ENCODE assay signal across 17 cellular contexts in genomic region chrX:135327299-135327698, GRCh38. TPM values are rescaled to one million over a fixed set of nuclear protein-coding genes. Genes with fewer than 3 reads are reported as not detected.
DNase-seq lines count a peak whose midpoint lies in the region; FAIRE-seq and TF ChIP-seq lines count a peak whose summit lies in the region.
"Had no signal": no experiment of that assay in that cellular context is flagged by ENCODE, and none has a peak within 500 bp of the region (broad histone marks: within the 10 kb centered on the region; RNA-seq: fewer than 3 reads in every experiment).

No MANE protein-coding gene starts in this region.

- no peak overlapping the region for H3K9ac ChIP-seq in keratinocyte (ENCODE audit: control insufficient read depth, extremely low read depth, insufficient read depth, low read length)
- no peak overlapping the region for H3K9ac ChIP-seq in kidney (ENCODE audit: low read length in 2 of 2)
- H3K9ac ChIP-seq: BLaER1 treated with 17β-estradiol and CSF1 and Interleukin-3, amounts not matched to agents 10 nM and 100 nM had no signal

- H3K79me2 ChIP-seq in keratinocyte (ENCODE audit: control insufficient read depth, insufficient read depth, low read length): no peaks in the 10 kb centered on the region

- no peak overlapping the region for H3K4me3 ChIP-seq in AG04450 (ENCODE audit: low read depth, low read length)
- H3K4me3 ChIP-seq in brain microvascular endothelial cell (ENCODE audit: low read depth, low read length): no peak overlapping the region
- H3K4me3 ChIP-seq in keratinocyte (ENCODE audit: control insufficient read depth in 2 of 3, extremely low read depth in 1 of 3, insufficient read depth in 2 of 3, low read depth in 1 of 3, low read length in 3 of 3): no peak overlapping the region
- H3K4me3 ChIP-seq in kidney (ENCODE audit: low read length in 2 of 2): no peak overlapping the region
- H3K4me3 ChIP-seq: BLaER1 treated with 17β-estradiol and CSF1 and Interleukin-3, amounts not matched to agents 10 nM and 100 nM; colonic mucosa; heart left ventricle had no signal

- dilution Hi-C loops in keratinocyte (cut with MboI; ENCODE audit: extremely low pct_ligation_motif_present, low sequenced_read_pairs): no loop called here

- in situ Hi-C loops in brain microvascular endothelial cell (cut with HindIII; ENCODE audit: low pct_ligation_motif_present, low sequenced_read_pairs): no loop called here

- H3K36me3 ChIP-seq in brain microvascular endothelial cell (replicated peaks): no peaks in the 10 kb centered on the region
- no peaks in the 10 kb centered on the region for H3K36me3 ChIP-seq in keratinocyte (ENCODE audit: control insufficient read depth in 2 of 2, extremely low read depth in 1 of 2, insufficient read depth in 2 of 2, low read length in 2 of 2)
- H3K36me3 ChIP-seq in kidney (ENCODE audit: control insufficient read depth in 1 of 2, insufficient read depth in 2 of 2, low read length in 2 of 2): no peaks in the 10 kb centered on the region
- H3K36me3 ChIP-seq: colonic mucosa had no signal

- peak; percentile 67 for DNase-seq in AG04450 (ENCODE audit: low read depth, low spot score)
- DNase-seq in HS-27A (ENCODE audit: low read depth): peak; percentile 40
- peak; percentile 87 for DNase-seq in brain microvascular endothelial cell
- no peak for DNase-seq in keratinocyte (ENCODE audit: low read depth, low spot score)
- no peak for DNase-seq in KG1 (lab: John Stamatoyannopoulos, UW)
- no peak for DNase-seq in activated CD4-positive, alpha-beta T cell treated with anti-CD3 and anti-CD28 coated beads, Interleukin-2, amount 50 U/mL, for 48 hours
- DNase-seq in OCI-M1 (lab: John Stamatoyannopoulos, UW): no peak
- DNase-seq in kidney: no peak
- DNase-seq: activated CD4-positive, alpha-beta T cell treated with anti-CD3 and anti-CD28 coated beads, Interleukin-2, amount 10 ng/mL, durations not matched to agents 24 days and 14 days; activated effector memory CD4-positive, alpha-beta T cell treated with anti-CD3 and anti-CD28 coated beads, Interleukin-2, amount 50 U/mL, for 16 hours; colonic mucosa; heart left ventricle; Karpas-422; NCI-H1930; stimulated activated CD4-positive, alpha-beta T cell treated with anti-CD3 and anti-CD28 coated beads, Interleukin-1b, Interleukin-23, amount 100 ng/mL, for 48 hours had no signal

- H3K9me3 ChIP-seq in AG04450 (ENCODE audit: control insufficient read depth, insufficient read depth, low read length) (no peaks in the 10 kb centered on the region), keratinocyte (ENCODE audit: control insufficient read depth, low read depth, low read length) (no peaks in the 10 kb centered on the region), kidney (ENCODE audit: control insufficient read depth in 1 of 2, low read length in 2 of 2) (no peaks in the 10 kb centered on the region)
- H3K9me3 ChIP-seq: colonic mucosa had no signal

- CTCF ChIA-PET in AG04450 (lab: Charles Lee): interaction anchor here (1.5 kb wide), 1 partner anchor 32 kb away, joined by 4 read pairs; no protein-coding TSS in a partner anchor

- 0 out of 2 replicates have a peak, but pooled peaks have one; percentile 8 for TF ChIP-seq CTCF in AG04450 (IDR thresholded peaks at IDR 0.05; ENCODE audit: low read depth, low read length)
- TF ChIP-seq CTCF in brain microvascular endothelial cell (IDR thresholded peaks at IDR 0.05; ENCODE audit: low read depth, low read length, missing control alignments): peak; percentile 17
- TF ChIP-seq CTCF in keratinocyte (optimal IDR thresholded peaks at IDR 0.05 in 1 of 3, IDR thresholded peaks at IDR 0.05 in 1 of 3, conservative IDR thresholded peaks at IDR 0.05 in 1 of 3; ENCODE audit: extremely low read depth in 1 of 3, insufficient read depth in 2 of 3, low read length in 3 of 3): no peak
- TF ChIP-seq CTCF in kidney (IDR thresholded peaks at IDR 0.05; ENCODE audit: borderline replicate concordance, extremely low read depth, insufficient read depth): no peak

- intact Hi-C loops in kidney (cut with DNase I): no loop called here

- H3K4me2 ChIP-seq in keratinocyte (ENCODE audit: control insufficient read depth, extremely low read depth, insufficient read depth, low read depth, low read length): no peak overlapping the region
- H3K4me2 ChIP-seq: BLaER1 treated with 17β-estradiol and CSF1 and Interleukin-3, amounts not matched to agents 10 nM and 100 nM had no signal

- POLR2A ChIA-PET in AG04450 (lab: Yijun Ruan, JAX): no interaction called here

- H3K4me1 ChIP-seq in keratinocyte (ENCODE audit: control insufficient read depth, extremely low read depth, insufficient read depth, low read length) (peaks cover 12% of the 10 kb centered on the region), kidney (ENCODE audit: control insufficient read depth in 1 of 2, insufficient read depth in 1 of 2, low read depth in 1 of 2, low read length in 2 of 2) (no peaks in the 10 kb centered on the region)
- H3K4me1 ChIP-seq: BLaER1 treated with 17β-estradiol and CSF1 and Interleukin-3, amounts not matched to agents 10 nM and 100 nM; colonic mucosa had no signal

- no peaks in the 10 kb centered on the region for H3K9me1 ChIP-seq in keratinocyte (ENCODE audit: control insufficient read depth, extremely low read depth, insufficient read depth, low read length)

- H3K27me3 ChIP-seq in AG04450 (ENCODE audit: control insufficient read depth, insufficient read depth, low read length) (no peaks in the 10 kb centered on the region), brain microvascular endothelial cell (replicated peaks) (no peaks in the 10 kb centered on the region), keratinocyte (ENCODE audit: control insufficient read depth, extremely low read depth, insufficient read depth, low read length) (no peaks in the 10 kb centered on the region)
- H3K27me3 ChIP-seq: colonic mucosa had no signal

- H2AFZ ChIP-seq in keratinocyte (ENCODE audit: control insufficient read depth, low read length): no peak overlapping the region

- H3K27ac ChIP-seq in AG04450 (ENCODE audit: low read depth, low read length) (peak overlapping the region; percentile 21), brain microvascular endothelial cell (peak overlapping the region; percentile 69), keratinocyte (ENCODE audit: control insufficient read depth, insufficient read depth, low read length) (no peak overlapping the region), kidney (ENCODE audit: low read depth in 2 of 2, low read length in 2 of 2) (no peak overlapping the region)
- H3K27ac ChIP-seq: BLaER1 treated with 17β-estradiol and CSF1 and Interleukin-3, amounts not matched to agents 10 nM and 100 nM; colonic mucosa; heart left ventricle had no signal

- no peaks in the 10 kb centered on the region for H4K20me1 ChIP-seq in keratinocyte (ENCODE audit: control insufficient read depth, extremely low read depth, insufficient read depth, low read length)

- FAIRE-seq in keratinocyte (lab: Jason Lieb, UNC) (peak; percentile 63), kidney (lab: Jason Lieb, UNC) (no peak)

RNA-seq across cellular contexts. Expression of gene ZNF75D, which starts 16.6 kb away (rescaled TPM):
- polyA plus RNA-seq in AG04450 (2011; rRNA removed) (6.6 and 9.0 TPM in 2 replicates), keratinocyte (2.5 to 6.0 TPM (median 5.3 TPM) in 3 replicates), kidney (ENCODE audit: insufficient read depth, low read depth, low replicate concordance) (8.5 TPM)
- 5.2 and 6.7 TPM in 2 replicates for polyA minus RNA-seq in AG04450 (2011; rRNA and poly(A)+ RNA removed)
- polyA plus RNA-seq in keratinocyte (2011; ENCODE audit: low read depth): 1.2 TPM
- polyA plus RNA-seq in keratinocyte (2011; cell fraction: cytosol; rRNA removed): 1.6 and 3.8 TPM in 2 replicates
- 10.4 and 13.1 TPM in 2 replicates for polyA plus RNA-seq in keratinocyte (2011; cell fraction: nucleus; rRNA removed)
- polyA plus RNA-seq in keratinocyte (2012; ENCODE audit: low replicate concordance): 2.1 and 3.8 TPM in 2 replicates
- polyA minus RNA-seq in keratinocyte: 1.2 to 3.8 TPM (median 2.5 TPM) in 3 replicates
- polyA minus RNA-seq in keratinocyte (2011; cell fraction: cytosol; rRNA and poly(A)+ RNA removed): 2.1 TPM
- polyA minus RNA-seq in keratinocyte (2011; cell fraction: nucleus; rRNA and poly(A)+ RNA removed): 5.4 and 7.8 TPM in 2 replicates
- 11.6 TPM for total RNA-seq in kidney

RNA-seq across cellular contexts. Expression of gene ZNF449, which starts 17.3 kb away (rescaled TPM):
- polyA plus RNA-seq in AG04450 (2011; rRNA removed): 6.5 and 7.4 TPM in 2 replicates
- polyA minus RNA-seq in AG04450 (2011; rRNA and poly(A)+ RNA removed): 3.4 and 5.5 TPM in 2 replicates
- 2.5 to 5.7 TPM (median 5.3 TPM) in 3 replicates for polyA plus RNA-seq in keratinocyte
- polyA plus RNA-seq in keratinocyte (2011; ENCODE audit: low read depth): 4.5 TPM
- polyA plus RNA-seq in keratinocyte (2011; cell fraction: cytosol; rRNA removed): 1.4 and 3.1 TPM in 2 replicates
- polyA plus RNA-seq in keratinocyte (2011; cell fraction: nucleus; rRNA removed): 9.3 and 11.4 TPM in 2 replicates
- 1.9 and 2.3 TPM in 2 replicates for polyA plus RNA-seq in keratinocyte (2012; ENCODE audit: low replicate concordance)
- polyA minus RNA-seq in keratinocyte: 3.3 to 5.0 TPM in 2 of 3 replicates, not detected in the other
- polyA minus RNA-seq in keratinocyte (2011; cell fraction: cytosol; rRNA and poly(A)+ RNA removed): 1.7 TPM
- polyA minus RNA-seq in keratinocyte (2011; cell fraction: nucleus; rRNA and poly(A)+ RNA removed): 3.7 and 7.1 TPM in 2 replicates
- 8.7 TPM for total RNA-seq in kidney
- polyA plus RNA-seq in kidney (ENCODE audit: insufficient read depth, low read depth, low replicate concordance): 3.1 TPM

RNA-seq across cellular contexts. Expression of gene ETDC, which starts 18.0 kb away (rescaled TPM):
- polyA plus RNA-seq in AG04450 (2011; rRNA removed) (not detected in 2 replicates), keratinocyte (not detected in 3 replicates), kidney (ENCODE audit: insufficient read depth, low read depth, low replicate concordance) (not detected)
- not detected in 2 replicates for polyA minus RNA-seq in AG04450 (2011; rRNA and poly(A)+ RNA removed)
- not detected for polyA plus RNA-seq in keratinocyte (2011; ENCODE audit: low read depth)
- polyA plus RNA-seq in keratinocyte (2011; cell fraction: cytosol; rRNA removed): not detected in 2 replicates
- not detected in 2 replicates for polyA plus RNA-seq in keratinocyte (2011; cell fraction: nucleus; rRNA removed)
- polyA plus RNA-seq in keratinocyte (2012; ENCODE audit: low replicate concordance): not detected in 2 replicates
- not detected in 3 replicates for polyA minus RNA-seq in keratinocyte
- polyA minus RNA-seq in keratinocyte (2011; cell fraction: cytosol; rRNA and poly(A)+ RNA removed): not detected
- polyA minus RNA-seq in keratinocyte (2011; cell fraction: nucleus; rRNA and poly(A)+ RNA removed): not detected in 2 replicates
- not detected for total RNA-seq in kidney
- total RNA-seq: activated CD4-positive, alpha-beta T cell treated with anti-CD3 and anti-CD28 coated beads, Interleukin-2, amount 10 ng/mL, durations not matched to agents 24 days and 14 days; colonic mucosa; heart left ventricle; osteocyte had no signal
- polyA plus RNA-seq: heart left ventricle had no signal

Comparison
In these comparisons a context has a peak if more than half of its experiments do, and no peak if none do; other contexts are left out.
1. DNase-seq: peak in AG04450 (single experiment), HS-27A (single experiment) and brain microvascular endothelial cell (single experiment); none in keratinocyte (single experiment), KG1 (single experiment), activated CD4-positive, alpha-beta T cell treated with anti-CD3 and anti-CD28 coated beads, Interleukin-2, amount 50 U/mL, for 48 hours (0 of 2), OCI-M1 (single experiment) and kidney (single experiment).
2. H3K27ac ChIP-seq: peak in AG04450 (single experiment) and brain microvascular endothelial cell (single experiment); none in keratinocyte (single experiment) and kidney (0 of 2).
3. CTCF ChIP-seq: peak in AG04450 (single experiment) and brain microvascular endothelial cell (single experiment); none in keratinocyte (0 of 3) and kidney (single experiment).